Comparison of ENCODE assay signal across 1 cellular context in the genomic region with DNA sequence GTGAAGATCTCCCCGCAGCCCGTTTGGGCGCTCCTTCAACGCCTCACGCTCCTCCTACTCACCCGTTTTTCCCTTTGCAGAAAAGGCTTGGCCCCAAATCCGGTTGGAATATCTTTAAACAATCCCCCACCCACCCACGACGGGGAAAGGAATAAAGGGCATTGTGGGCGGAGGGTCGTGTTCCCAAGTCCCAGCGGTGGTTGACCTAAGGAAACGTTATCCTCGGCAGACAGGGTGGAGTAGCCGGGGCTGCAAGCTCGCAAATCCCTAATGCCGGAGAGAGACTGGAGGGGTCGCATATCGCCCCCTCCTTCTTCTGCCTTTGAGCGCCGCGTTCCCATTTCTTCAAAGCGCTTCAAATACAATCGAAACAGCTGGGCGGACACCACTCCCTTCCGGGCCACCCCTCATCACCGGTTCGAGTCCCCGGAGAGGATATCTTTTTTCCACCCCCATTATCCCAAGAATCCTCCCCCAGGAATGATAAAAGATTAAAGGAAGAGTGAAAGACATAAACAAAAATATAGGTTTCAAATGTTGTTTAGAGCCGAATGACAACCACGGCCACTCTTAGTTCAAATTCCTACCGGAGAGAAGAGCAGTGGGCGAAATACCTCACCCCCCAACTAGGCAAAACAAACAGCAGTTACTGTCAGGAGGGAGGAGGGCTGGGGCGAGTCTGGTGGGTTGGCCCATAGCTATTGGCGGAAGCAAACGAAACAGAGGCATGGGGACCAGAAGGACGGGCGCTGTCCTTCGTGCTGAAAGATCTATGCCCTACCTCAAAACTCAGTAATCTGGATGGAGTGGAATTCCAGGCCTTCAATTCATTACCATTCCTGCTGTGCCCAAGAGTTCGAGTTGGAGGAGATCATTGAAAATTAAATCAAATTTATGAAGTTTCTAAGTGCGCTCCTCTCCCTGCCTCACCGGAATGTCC.
TF ChIP-seq lines count a peak whose summit lies in the region.

No MANE protein-coding gene starts in this region.

TF ChIP-seq in K562, 482 proteins besides CTCF, POLR2A, EP300 and RAD21 (continued from another document):
- TF ChIP-seq, protein P1, sequence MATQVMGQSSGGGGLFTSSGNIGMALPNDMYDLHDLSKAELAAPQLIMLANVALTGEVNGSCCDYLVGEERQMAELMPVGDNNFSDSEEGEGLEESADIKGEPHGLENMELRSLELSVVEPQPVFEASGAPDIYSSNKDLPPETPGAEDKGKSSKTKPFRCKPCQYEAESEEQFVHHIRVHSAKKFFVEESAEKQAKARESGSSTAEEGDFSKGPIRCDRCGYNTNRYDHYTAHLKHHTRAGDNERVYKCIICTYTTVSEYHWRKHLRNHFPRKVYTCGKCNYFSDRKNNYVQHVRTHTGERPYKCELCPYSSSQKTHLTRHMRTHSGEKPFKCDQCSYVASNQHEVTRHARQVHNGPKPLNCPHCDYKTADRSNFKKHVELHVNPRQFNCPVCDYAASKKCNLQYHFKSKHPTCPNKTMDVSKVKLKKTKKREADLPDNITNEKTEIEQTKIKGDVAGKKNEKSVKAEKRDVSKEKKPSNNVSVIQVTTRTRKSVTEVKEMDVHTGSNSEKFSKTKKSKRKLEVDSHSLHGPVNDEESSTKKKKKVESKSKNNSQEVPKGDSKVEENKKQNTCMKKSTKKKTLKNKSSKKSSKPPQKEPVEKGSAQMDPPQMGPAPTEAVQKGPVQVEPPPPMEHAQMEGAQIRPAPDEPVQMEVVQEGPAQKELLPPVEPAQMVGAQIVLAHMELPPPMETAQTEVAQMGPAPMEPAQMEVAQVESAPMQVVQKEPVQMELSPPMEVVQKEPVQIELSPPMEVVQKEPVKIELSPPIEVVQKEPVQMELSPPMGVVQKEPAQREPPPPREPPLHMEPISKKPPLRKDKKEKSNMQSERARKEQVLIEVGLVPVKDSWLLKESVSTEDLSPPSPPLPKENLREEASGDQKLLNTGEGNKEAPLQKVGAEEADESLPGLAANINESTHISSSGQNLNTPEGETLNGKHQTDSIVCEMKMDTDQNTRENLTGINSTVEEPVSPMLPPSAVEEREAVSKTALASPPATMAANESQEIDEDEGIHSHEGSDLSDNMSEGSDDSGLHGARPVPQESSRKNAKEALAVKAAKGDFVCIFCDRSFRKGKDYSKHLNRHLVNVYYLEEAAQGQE (CRISPR knock-in tag; IDR thresholded peaks at IDR 0.05; ENCODE audit: low read depth) = peak; percentile 90
- TF ChIP-seq ZKSCAN3 (CRISPR knock-in tag; IDR thresholded peaks at IDR 0.05) = no peak
- TF ChIP-seq LARP7 (IDR thresholded peaks at IDR 0.05) = no peak
- no peak for TF ChIP-seq CEBPB (tag; IDR thresholded peaks at IDR 0.05)
- TF ChIP-seq ZNF408 (CRISPR knock-in tag; IDR thresholded peaks at IDR 0.05; ENCODE audit: low read depth) = no peak
- no peak for TF ChIP-seq SMAD4 (CRISPR knock-in tag; conservative IDR thresholded peaks at IDR 0.05)
- TF ChIP-seq ZNF431 (CRISPR knock-in tag; IDR thresholded peaks at IDR 0.05) = no peak
- no peak for TF ChIP-seq ARID2 (IDR thresholded peaks at IDR 0.05)
- peak in 1 of 2 experiments; percentile 30; a peak in 1 of 3 replicates for TF ChIP-seq CBX3 (IDR thresholded peaks at IDR 0.05; ENCODE audit: borderline replicate concordance in 1 of 2, low read length in 2 of 2)
- no peak for TF ChIP-seq DMBX1 (CRISPR knock-in tag; IDR thresholded peaks at IDR 0.05; ENCODE audit: borderline replicate concordance)
- TF ChIP-seq IFI16 (CRISPR knock-in tag; IDR thresholded peaks at IDR 0.05) = no peak
- TF ChIP-seq, protein P2, sequence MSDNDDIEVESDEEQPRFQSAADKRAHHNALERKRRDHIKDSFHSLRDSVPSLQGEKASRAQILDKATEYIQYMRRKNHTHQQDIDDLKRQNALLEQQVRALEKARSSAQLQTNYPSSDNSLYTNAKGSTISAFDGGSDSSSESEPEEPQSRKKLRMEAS (CRISPR knock-in tag; IDR thresholded peaks at IDR 0.05) = no peak
- TF ChIP-seq, protein P3, sequence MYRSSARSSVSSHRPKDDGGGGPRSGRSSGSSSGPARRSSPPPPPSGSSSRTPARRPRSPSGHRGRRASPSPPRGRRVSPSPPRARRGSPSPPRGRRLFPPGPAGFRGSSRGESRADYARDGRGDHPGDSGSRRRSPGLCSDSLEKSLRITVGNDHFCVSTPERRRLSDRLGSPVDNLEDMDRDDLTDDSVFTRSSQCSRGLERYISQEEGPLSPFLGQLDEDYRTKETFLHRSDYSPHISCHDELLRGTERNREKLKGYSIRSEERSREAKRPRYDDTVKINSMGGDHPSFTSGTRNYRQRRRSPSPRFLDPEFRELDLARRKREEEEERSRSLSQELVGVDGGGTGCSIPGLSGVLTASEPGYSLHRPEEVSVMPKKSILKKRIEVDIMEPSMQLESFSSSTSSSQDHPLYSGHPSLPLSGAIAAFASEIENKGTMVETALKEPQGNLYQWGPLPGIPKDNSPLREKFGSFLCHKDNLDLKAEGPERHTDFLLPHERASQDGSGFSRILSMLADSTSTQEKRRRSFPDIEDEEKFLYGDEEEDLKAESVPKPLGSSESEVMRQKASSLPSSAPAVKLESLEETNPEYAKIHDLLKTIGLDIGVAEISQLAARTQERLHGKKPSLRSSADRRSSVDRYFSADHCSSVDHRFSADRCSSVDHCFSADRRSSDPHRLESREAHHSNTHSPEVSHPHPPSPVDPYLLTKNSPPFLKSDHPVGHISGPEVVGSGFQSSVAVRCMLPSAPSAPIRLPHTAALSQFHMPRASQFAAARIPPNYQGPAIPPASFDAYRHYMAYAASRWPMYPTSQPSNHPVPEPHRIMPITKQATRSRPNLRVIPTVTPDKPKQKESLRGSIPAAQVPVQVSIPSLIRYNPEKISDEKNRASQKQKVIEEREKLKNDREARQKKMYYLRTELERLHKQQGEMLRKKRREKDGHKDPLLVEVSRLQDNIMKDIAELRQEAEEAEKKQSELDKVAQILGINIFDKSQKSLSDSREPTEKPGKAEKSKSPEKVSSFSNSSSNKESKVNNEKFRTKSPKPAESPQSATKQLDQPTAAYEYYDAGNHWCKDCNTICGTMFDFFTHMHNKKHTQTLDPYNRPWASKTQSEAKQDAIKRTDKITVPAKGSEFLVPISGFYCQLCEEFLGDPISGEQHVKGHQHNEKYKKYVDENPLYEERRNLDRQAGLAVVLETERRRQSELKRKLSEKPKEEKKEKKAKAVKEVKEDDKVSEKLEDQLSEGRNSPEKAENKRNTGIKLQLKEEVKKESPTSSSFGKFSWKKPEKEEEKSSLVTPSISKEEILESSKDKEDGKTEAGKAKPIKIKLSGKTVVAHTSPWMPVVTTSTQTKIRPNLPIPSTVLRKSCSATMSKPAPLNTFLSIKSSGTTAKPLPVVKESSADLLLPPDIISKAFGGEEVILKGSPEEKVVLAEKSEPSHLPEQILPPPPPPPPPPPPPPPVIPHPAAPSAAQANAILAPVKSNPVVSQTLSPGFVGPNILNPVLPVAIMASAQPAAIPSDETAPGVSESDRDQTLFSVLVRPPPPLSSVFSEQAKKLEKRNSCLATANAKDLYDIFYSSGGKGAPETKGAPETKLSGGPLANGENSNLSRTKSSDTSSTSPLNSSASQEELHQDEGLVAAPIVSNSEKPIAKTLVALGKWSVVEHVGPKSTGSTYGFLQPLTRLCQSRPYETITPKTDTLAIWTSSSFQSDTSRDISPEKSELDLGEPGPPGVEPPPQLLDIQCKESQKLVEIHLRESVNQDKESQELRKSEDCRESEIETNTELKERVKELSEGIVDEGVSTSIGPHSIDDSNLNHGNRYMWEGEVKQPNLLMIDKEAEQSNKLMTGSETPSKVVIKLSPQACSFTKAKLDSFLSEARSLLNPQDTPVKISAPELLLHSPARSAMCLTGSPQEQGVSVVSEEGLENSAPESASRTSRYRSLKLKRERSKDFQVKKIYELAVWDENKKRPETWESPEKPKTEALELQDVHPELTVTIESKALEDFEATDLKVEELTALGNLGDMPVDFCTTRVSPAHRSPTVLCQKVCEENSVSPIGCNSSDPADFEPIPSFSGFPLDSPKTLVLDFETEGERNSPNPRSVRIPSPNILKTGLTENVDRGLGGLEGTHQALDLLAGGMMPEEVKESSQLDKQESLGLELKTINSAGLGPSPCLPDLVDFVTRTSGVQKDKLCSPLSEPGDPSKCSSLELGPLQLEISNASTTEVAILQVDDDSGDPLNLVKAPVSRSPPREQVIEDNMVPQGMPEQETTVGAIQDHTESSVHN (IDR thresholded peaks at IDR 0.05; ENCODE audit: borderline replicate concordance in 1 of 2, low read depth in 1 of 2) = no peak
- TF ChIP-seq, protein P4, sequence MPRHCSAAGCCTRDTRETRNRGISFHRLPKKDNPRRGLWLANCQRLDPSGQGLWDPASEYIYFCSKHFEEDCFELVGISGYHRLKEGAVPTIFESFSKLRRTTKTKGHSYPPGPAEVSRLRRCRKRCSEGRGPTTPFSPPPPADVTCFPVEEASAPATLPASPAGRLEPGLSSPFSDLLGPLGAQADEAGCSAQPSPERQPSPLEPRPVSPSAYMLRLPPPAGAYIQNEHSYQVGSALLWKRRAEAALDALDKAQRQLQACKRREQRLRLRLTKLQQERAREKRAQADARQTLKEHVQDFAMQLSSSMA (CRISPR knock-in tag; IDR thresholded peaks at IDR 0.05) = no peak
- TF ChIP-seq HDAC2 (IDR thresholded peaks at IDR 0.05) = no peak
- TF ChIP-seq EGR1 (conservative IDR thresholded peaks at IDR 0.05) = no peak
- TF ChIP-seq POLR3A (IDR thresholded peaks at IDR 0.05; ENCODE audit: borderline replicate concordance, extremely low read depth, insufficient read depth, insufficient read length) = no peak
- TF ChIP-seq SMARCB1 (IDR thresholded peaks at IDR 0.05; ENCODE audit: insufficient read length, low read depth) = no peak
- TF ChIP-seq ZNF695 (CRISPR knock-in tag; IDR thresholded peaks at IDR 0.05) = no peak
- TF ChIP-seq SIN3A (IDR thresholded peaks at IDR 0.05; ENCODE audit: borderline replicate concordance in 2 of 2, control insufficient read depth in 1 of 2, low read depth in 2 of 2, low read length in 2 of 2) = peak in 1 of 2 experiments; percentile 72; a peak in 2 of 4 replicates
